ENCODE assay signal across 8 cellular contexts in the genomic region with DNA sequence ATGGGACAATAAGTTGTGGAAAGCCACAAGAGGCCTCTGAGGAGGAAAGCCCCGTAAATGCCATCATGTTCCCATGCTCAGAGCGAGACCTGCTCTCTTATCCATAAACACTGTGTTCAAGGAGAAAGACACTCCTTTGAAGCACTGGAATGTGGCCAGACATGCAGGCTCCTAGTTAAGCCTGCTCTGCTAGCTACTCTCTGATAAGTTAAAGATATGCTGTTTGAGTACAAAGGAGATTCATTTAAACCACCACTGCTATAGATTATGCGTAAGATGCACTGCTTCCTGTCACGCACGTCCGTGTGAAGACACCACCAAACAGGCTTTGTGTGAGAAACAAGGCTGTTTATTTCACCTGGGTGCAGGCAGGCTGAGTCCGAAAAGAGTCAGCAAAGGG. TPM values are rescaled to one million over a fixed set of nuclear protein-coding genes. Genes with fewer than 3 reads are reported as not detected.
A peak's percentile ranks its signal among the peaks of the same experiment; 100 is the strongest.
DNase-seq lines count a peak whose midpoint lies in the region; ATAC-seq, FAIRE-seq and TF ChIP-seq lines count a peak whose summit lies in the region.
"Not testable (repeated sequence)": the region's sequence is repeated elsewhere in the genome, so short reads cannot be mapped to it uniquely, and the experiment has no call there.

No MANE protein-coding gene starts in this region.

- intact Hi-C loops in Calu3 (cut with micrococcal nuclease; ENCODE audit: unreplicated experiment), result not testable (repeated sequence)

- BruUV-seq in Calu3 (replicated peaks; lab: Mats Ljungman, UMichigan), result not testable (repeated sequence)

- peak overlapping the region; percentile 76 for H3K27ac ChIP-seq in HUES48 (ENCODE audit: low read depth, low read length)
- H3K27ac ChIP-seq in hepatocyte, result peak overlapping the region; percentile 97
- not testable (repeated sequence) for H3K27ac ChIP-seq in small intestine (ENCODE audit: low read depth in 1 of 2, low read length in 1 of 2)

- 11% methylated on average over 7 of the region's 7 CpGs for WGBS in hepatocyte (ENCODE audit: low lambda C conversion rate, missing lambda C conversion rate)
- WGBS in small intestine, 3 donors, result 15 to 52% (median 34%) methylated on average over 7 of the region's 7 CpGs

- not testable (repeated sequence) for H3K36me3 ChIP-seq in HUES48 (ENCODE audit: control insufficient read depth, insufficient read depth, low read length); hepatocyte (replicated peaks; ENCODE audit: insufficient read depth, low read depth); small intestine (ENCODE audit: control insufficient read depth in 2 of 2, insufficient read depth in 2 of 2, low read length in 2 of 2)

- H4K20me1 ChIP-seq in hepatocyte (ENCODE audit: insufficient read depth, poor library complexity, severe bottlenecking), result not testable (repeated sequence)

- H3K79me2 ChIP-seq in hepatocyte, result peaks cover 19% of the 10 kb centered on the region

- not testable (repeated sequence) for H3K4me3 ChIP-seq in HUES48 (ENCODE audit: low read depth, low read length); hepatocyte; small intestine (ENCODE audit: low read depth in 1 of 2, low read length in 2 of 2)

- H3K4me1 Mint-ChIP-seq in Calu3 (ENCODE audit: low read depth, unreplicated experiment), result peaks cover 14% of the 10 kb centered on the region
- H3K4me1 Mint-ChIP-seq in T-helper 17 cell, result peaks cover 17% of the 10 kb centered on the region
- peaks cover 19% of the 10 kb centered on the region for H3K4me1 Mint-ChIP-seq in activated T-cell treated with anti-CD3 and anti-CD28 coated beads, Interleukin-2, amount 50 U/mL, for 72 hours (ENCODE audit: low read depth)
- H3K4me1 Mint-ChIP-seq in mesothelial cell of epicardium, result peaks cover 59% of the 10 kb centered on the region

- not testable (repeated sequence) for H3K27me3 Mint-ChIP-seq in Calu3 (ENCODE audit: unreplicated experiment); T-helper 17 cell; activated T-cell treated with anti-CD3 and anti-CD28 coated beads, Interleukin-2, amount 50 U/mL, for 72 hours (ENCODE audit: low read depth); mesothelial cell of epicardium (ENCODE audit: low read depth)

- peak; percentile 67 for ATAC-seq in T-helper 17 cell
- peak; percentile 26 to 59 for ATAC-seq in activated T-cell treated with anti-CD3 and anti-CD28 coated beads, Interleukin-2, amount 50 U/mL, for 72 hours (replicated peaks in 1 of 2)

- H3K9me3 Mint-ChIP-seq in Calu3 (ENCODE audit: low read depth, unreplicated experiment); activated T-cell treated with anti-CD3 and anti-CD28 coated beads, Interleukin-2, amount 50 U/mL, for 72 hours; mesothelial cell of epicardium: not testable (repeated sequence)

- TF ChIP-seq CTCF in Calu3 (IDR thresholded peaks at IDR 0.05; ENCODE audit: unreplicated experiment); hepatocyte (IDR thresholded peaks at IDR 0.05; ENCODE audit: poor library complexity); mesothelial cell of epicardium (IDR thresholded peaks at IDR 0.05; ENCODE audit: unreplicated experiment): not testable (repeated sequence)

- H3K36me3 Mint-ChIP-seq in Calu3 (ENCODE audit: insufficient read depth, unreplicated experiment); T-helper 17 cell (ENCODE audit: low read depth); activated T-cell treated with anti-CD3 and anti-CD28 coated beads, Interleukin-2, amount 50 U/mL, for 72 hours (ENCODE audit: insufficient read depth in 2 of 2); mesothelial cell of epicardium: not testable (repeated sequence)

- not testable (repeated sequence) for H3K4me3 Mint-ChIP-seq in Calu3 (ENCODE audit: low read depth, unreplicated experiment)
- H3K4me3 Mint-ChIP-seq in T-helper 17 cell, result peak overlapping the region; percentile 5
- peak overlapping the region in 1 of 2 donors; percentile 6 for H3K4me3 Mint-ChIP-seq in activated T-cell treated with anti-CD3 and anti-CD28 coated beads, Interleukin-2, amount 50 U/mL, for 72 hours
- H3K4me3 Mint-ChIP-seq in mesothelial cell of epicardium, result peak overlapping the region; percentile 57

- peaks cover 48% of the 10 kb centered on the region for H3K4me1 ChIP-seq in HUES48 (ENCODE audit: control insufficient read depth, insufficient read depth, low read length)
- peaks cover 36% of the 10 kb centered on the region for H3K4me1 ChIP-seq in hepatocyte (ENCODE audit: insufficient read depth)
- not testable (repeated sequence) for H3K4me1 ChIP-seq in small intestine (ENCODE audit: control insufficient read depth in 2 of 2, insufficient read depth in 1 of 2, low read depth in 1 of 2, low read length in 1 of 2)

- CTCF ChIA-PET in Calu3 (lab: Charles Lee), result interaction anchor here (1.2 kb wide), 1 partner anchor 97 kb away, joined by 3 read pairs; no protein-coding TSS in a partner anchor

- H3K27me3 ChIP-seq in HUES48 (ENCODE audit: control insufficient read depth, insufficient read depth, low read length); hepatocyte; small intestine (ENCODE audit: control insufficient read depth in 2 of 2, insufficient read depth in 2 of 2, low read length in 2 of 2): not testable (repeated sequence)

- H3K27ac Mint-ChIP-seq in Calu3 (ENCODE audit: unreplicated experiment); T-helper 17 cell; activated T-cell treated with anti-CD3 and anti-CD28 coated beads, Interleukin-2, amount 50 U/mL, for 72 hours; mesothelial cell of epicardium: not testable (repeated sequence)

- not testable (repeated sequence) for H3K9me2 ChIP-seq in hepatocyte (replicated peaks; ENCODE audit: insufficient read depth)

- H3K9ac ChIP-seq in HUES48 (ENCODE audit: low read depth, low read length), result not testable (repeated sequence)

- peak; percentile 13 for DNase-seq in Calu3
- not testable (repeated sequence) for DNase-seq in T-helper 17 cell
- peak in 1 of 2 donors; percentile 4 for DNase-seq in activated T-cell treated with anti-CD3 and anti-CD28 coated beads, Interleukin-2, amount 50 U/mL, for 72 hours
- DNase-seq in amniotic epithelial cell (ENCODE audit: low read depth), result peak; percentile 66
- peak; percentile 63 for DNase-seq in hepatocyte (ENCODE audit: low spot score)
- DNase-seq in mesothelial cell of epicardium (ENCODE audit: low spot score in 2 of 2, unreplicated experiment in 2 of 2), result peak in 1 of 2 experiments; percentile 53
- peak; percentile 37 for DNase-seq in small intestine

- not testable (repeated sequence) for H3K9me3 ChIP-seq in HUES48 (ENCODE audit: control insufficient read depth, insufficient read depth, low read length); T-helper 17 cell (ENCODE audit: control insufficient read depth, low read length, poor library complexity, severe bottlenecking); hepatocyte (ENCODE audit: low read depth); small intestine (ENCODE audit: control insufficient read depth, low read depth)

- not testable (repeated sequence) for FAIRE-seq in small intestine (lab: Jason Lieb, UNC)

- peak overlapping the region; percentile 71 for H3K4me2 ChIP-seq in hepatocyte

- not testable (repeated sequence) for H2AFZ ChIP-seq in hepatocyte

RNA-seq across cellular contexts. Expression of gene HDAC2, which starts 40.5 kb away (rescaled TPM):
- total RNA-seq in Calu3 (2022), result 170 and 176 TPM in 2 replicates
- 10 to 100 TPM; 38.4 to 50.1 TPM for total RNA-seq in T-helper 17 cell
- 10 to 100 TPM; 71.6 to 85.9 TPM for total RNA-seq in activated T-cell treated with anti-CD3 and anti-CD28 coated beads, Interleukin-2, amount 50 U/mL, for 72 hours
- 139 and 148 TPM in 2 replicates for total RNA-seq in hepatocyte
- polyA plus RNA-seq in hepatocyte, result 147 and 173 TPM in 2 replicates
- 263 to 276 TPM (median 273 TPM) in 3 replicates for total RNA-seq in mesothelial cell of epicardium
- 10 to 100 TPM; 42.7 to 91.9 (median 46.7) TPM for polyA plus RNA-seq in small intestine
